In the genomic region with DNA sequence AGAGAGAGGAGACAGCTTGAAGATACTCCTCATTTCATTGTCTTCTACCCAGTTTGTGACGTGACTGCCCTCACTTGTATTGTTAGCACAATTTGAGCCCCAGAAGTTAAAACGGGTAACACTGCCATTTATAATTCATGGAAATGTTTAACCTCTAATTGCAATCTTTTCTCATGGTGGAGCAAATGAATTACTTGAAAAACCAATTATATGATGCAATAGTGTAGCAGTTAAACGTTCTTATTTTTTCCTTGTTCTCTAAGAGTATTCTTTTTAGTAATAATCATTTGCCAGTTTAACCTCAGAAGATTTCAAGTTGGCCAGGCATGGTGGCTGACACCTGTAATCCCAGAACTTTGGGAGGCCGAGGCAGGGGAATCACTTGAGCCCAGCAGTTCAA, we compare ENCODE assay signal across 30 cellular contexts. TPM values are rescaled to one million over a fixed set of nuclear protein-coding genes. Genes with fewer than 3 reads are reported as not detected.
"Had no signal": no experiment of that assay in that cellular context is flagged by ENCODE, and none has a peak within 500 bp of the region (broad histone marks: within the 10 kb centered on the region; RNA-seq: fewer than 3 reads in every experiment).

No MANE protein-coding gene starts in this region.

- H3K4me1 ChIP-seq: left lung, lower lobe of right lung, parathyroid adenoma, psoas muscle, upper lobe of right lung had no signal

- H3K9me3 ChIP-seq: left lung, lower lobe of right lung, psoas muscle, sigmoid colon, stomach, suprapubic skin, thoracic aorta, tibial artery, upper lobe of right lung had no signal

- H3K79me2 ChIP-seq: parathyroid adenoma had no signal

- H3K27ac ChIP-seq: left lung, lower lobe of right lung, parathyroid adenoma, psoas muscle, stomach, thoracic aorta, upper lobe of right lung had no signal

- H3K4me1 Mint-ChIP-seq: immature natural killer cell; naive thymus-derived CD8-positive, alpha-beta T cell; neural crest cell; stimulated activated memory B cell treated with anti-CD40 and anti-IgM and Interleukin-4, amounts not matched to agents 10 μg/mL and 1 μg/mL and 100 μg/mL, for 72 hours had no signal

- H3K36me3 Mint-ChIP-seq: immature natural killer cell; stimulated activated memory B cell treated with anti-CD40 and anti-IgM and Interleukin-4, amounts not matched to agents 10 μg/mL and 1 μg/mL and 100 μg/mL, for 72 hours had no signal

- H3K9ac ChIP-seq: parathyroid adenoma had no signal

- H3K4me3 Mint-ChIP-seq: immature natural killer cell; naive thymus-derived CD8-positive, alpha-beta T cell; nephron; neural crest cell; stimulated activated memory B cell treated with anti-CD40 and anti-IgM and Interleukin-4, amounts not matched to agents 10 μg/mL and 1 μg/mL and 100 μg/mL, for 72 hours had no signal

- H3K9me3 Mint-ChIP-seq: immature natural killer cell; naive thymus-derived CD8-positive, alpha-beta T cell; nephron; neural crest cell; stimulated activated memory B cell treated with anti-CD40 and anti-IgM and Interleukin-4, amounts not matched to agents 10 μg/mL and 1 μg/mL and 100 μg/mL, for 72 hours had no signal

- H3K27me3 Mint-ChIP-seq: naive thymus-derived CD8-positive, alpha-beta T cell had no signal

- ATAC-seq: left colon; left lung; lower lobe of right lung; naive thymus-derived CD8-positive, alpha-beta T cell; psoas muscle; right cardiac atrium; stimulated activated memory B cell treated with anti-CD40 and anti-IgM and Interleukin-4, amounts not matched to agents 10 μg/mL and 1 μg/mL and 100 μg/mL, for 72 hours; upper lobe of right lung had no signal

- H3K4me3 ChIP-seq: left lung, lower lobe of right lung, psoas muscle, sigmoid colon, stomach, suprapubic skin, thoracic aorta, tibial artery, upper lobe of right lung had no signal

- H3K36me3 ChIP-seq: left lung, lower lobe of right lung, thoracic aorta, tibial artery, upper lobe of right lung had no signal

- DNase-seq: hypothalamus; immature natural killer cell; kidney; left colon; left lung; lower lobe of right lung; mammary epithelial cell; mesenchymal stem cell; naive thymus-derived CD8-positive, alpha-beta T cell; nucleus accumbens; psoas muscle; retina; right cardiac atrium; sigmoid colon; small intestine; stimulated activated CD4-positive, alpha-beta T cell treated with anti-CD3 and anti-CD28 coated beads, Interleukin-1b, Interleukin-23, amount 100 ng/mL, for 48 hours; stimulated activated CD4-positive, alpha-beta T cell treated with anti-CD3 and anti-CD28 coated beads, Interleukin-2, amount 100 ng/mL, for 48 hours; stimulated activated CD4-positive, alpha-beta T cell treated with anti-CD3 and anti-CD28 coated beads, Interleukin-4, amount 100 ng/mL, for 4 hours; stimulated activated CD8-positive, alpha-beta memory T cell treated with anti-CD3 and anti-CD28 coated beads, Interleukin-4, amount 100 ng/mL, for 48 hours; stimulated activated naive CD4-positive, alpha-beta T cell treated with Interleukin-2 at 50 U/mL for 16 hours; stomach; tibial artery; trophoblast cell; upper lobe of right lung had no signal

- H3K27me3 ChIP-seq: left lung, sigmoid colon, stomach, suprapubic skin, tibial artery, upper lobe of right lung had no signal

- H3K27ac Mint-ChIP-seq: immature natural killer cell; naive thymus-derived CD8-positive, alpha-beta T cell; stimulated activated memory B cell treated with anti-CD40 and anti-IgM and Interleukin-4, amounts not matched to agents 10 μg/mL and 1 μg/mL and 100 μg/mL, for 72 hours had no signal

- H2AFZ ChIP-seq: parathyroid adenoma had no signal

RNA-seq across cellular contexts. Expression of gene CDON, which starts 56.6 kb away (rescaled TPM):
- polyA plus RNA-seq: immature natural killer cell had no signal
